17 cellular contexts compared by ENCODE assay signal in the genomic region with DNA sequence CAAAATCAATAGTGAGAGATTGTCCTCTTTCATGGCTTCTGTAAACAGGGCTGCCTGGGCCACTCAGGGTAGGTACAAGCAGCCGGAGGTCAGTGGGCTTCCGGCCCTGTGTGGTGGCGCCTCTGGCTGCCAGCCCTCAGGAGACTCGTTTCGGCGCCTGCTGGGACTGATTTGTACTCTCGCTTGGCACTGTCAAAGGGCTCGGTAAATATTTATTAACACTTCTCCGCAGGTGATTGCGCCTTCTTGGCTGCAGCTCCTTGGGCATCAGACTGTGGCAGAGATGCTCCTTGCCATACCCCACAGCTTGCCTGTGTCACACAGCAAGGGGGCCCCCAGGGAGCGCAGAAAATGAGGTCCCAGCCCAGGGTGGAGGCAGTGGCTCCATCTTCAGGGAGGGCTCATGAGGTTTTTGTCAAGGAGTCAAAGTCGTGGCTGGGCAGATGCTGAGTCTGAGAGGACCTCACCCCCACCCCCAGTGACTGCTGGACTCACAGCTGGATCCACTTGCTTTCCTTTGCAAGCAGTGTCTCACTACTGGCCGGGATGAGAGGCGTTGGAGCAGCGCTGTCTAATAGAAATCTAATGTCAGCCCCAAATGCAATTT.
DNase-seq lines count a peak whose midpoint lies in the region; ATAC-seq lines count a peak whose summit lies in the region.
"Had no signal": no experiment of that assay in that cellular context is flagged by ENCODE, and none has a peak within 500 bp of the region (broad histone marks: within the 10 kb centered on the region; RNA-seq: fewer than 3 reads in every experiment).

No MANE protein-coding gene starts in this region.

- H3K9ac ChIP-seq in iPS-20b (ENCODE audit: low read depth, low read length) = peak overlapping the region; percentile 51; the same call in 1 of the 2 replicates
- H3K9ac ChIP-seq: KMS-11 had no signal

- peaks cover 33% of the 10 kb centered on the region for H3K27me3 ChIP-seq in iPS-20b (ENCODE audit: insufficient read depth, low read length)
- H3K27me3 ChIP-seq: Peyer's patch had no signal

- H3K27ac ChIP-seq in iPS-20b (ENCODE audit: low read length) = peak overlapping the region; percentile 49
- H3K27ac ChIP-seq: breast epithelium, KMS-11, Peyer's patch, skin epidermis had no signal

- peaks cover 31% of the 10 kb centered on the region for H3K4me1 ChIP-seq in iPS-20b (ENCODE audit: insufficient read depth, low read length)
- H3K4me1 ChIP-seq: breast epithelium, Peyer's patch had no signal

- no peak for ATAC-seq in GM21447 (IDR thresholded peaks at IDR 0.05; ENCODE audit: unreplicated experiment)

- H3K36me3 ChIP-seq in iPS-20b (ENCODE audit: insufficient read depth, low read depth, low read length) = no peaks in the 10 kb centered on the region
- H3K36me3 ChIP-seq: breast epithelium, Peyer's patch had no signal

- peak overlapping the region; percentile 52; the same call in 1 of the 2 replicates for H3K4me3 ChIP-seq in iPS-20b (ENCODE audit: low read length)
- H3K4me3 ChIP-seq: breast epithelium, Peyer's patch, skin epidermis had no signal

- no peaks in the 10 kb centered on the region for H3K9me3 ChIP-seq in iPS-20b (ENCODE audit: insufficient read depth, low read depth, low read length)
- H3K9me3 ChIP-seq: breast epithelium, Peyer's patch had no signal

- DNase-seq in activated effector memory CD4-positive, alpha-beta T cell treated with anti-CD3 and anti-CD28 coated beads, Interleukin-2, amount 50 U/mL, for 16 hours = peak; percentile 38
- no peak for DNase-seq in activated effector memory CD4-positive, alpha-beta T cell treated with Interleukin-2 at 50 U/mL for 16 hours
- DNase-seq in NCI-H2227 treated with DMSO at 0.1 percent for 48 hours (lab: John Stamatoyannopoulos, UW) = peak; percentile 47
- DNase-seq in activated CD4-positive, alpha-beta T cell treated with anti-CD3 and anti-CD28 coated beads, Interleukin-2, amount 50 U/mL, for 4 hours = no peak
- DNase-seq in Kasumi-1 (lab: John Stamatoyannopoulos, UW) = no peak
- no peak for DNase-seq in cerebellum (ENCODE audit: low spot score)
- DNase-seq: activated B cell treated with CpG ODN at 0.5 μM for 24 hours; activated naive CD4-positive, alpha-beta T cell treated with anti-CD3 and anti-CD28 coated beads, Interleukin-2, amount 50 U/mL, for 16 hours; effector CD4-positive, alpha-beta T cell; NCI-H226; stimulated activated naive CD4-positive, alpha-beta T cell treated with Interleukin-2 at 50 U/mL for 16 hours had no signal

Comparison
In these comparisons a context has a peak if more than half of its experiments do, and no peak if none do; other contexts are left out.
1. DNase-seq: peak in activated effector memory CD4-positive, alpha-beta T cell treated with anti-CD3 and anti-CD28 coated beads, Interleukin-2, amount 50 U/mL, for 16 hours (single experiment) and NCI-H2227 treated with DMSO at 0.1 percent for 48 hours (single experiment); none in activated effector memory CD4-positive, alpha-beta T cell treated with Interleukin-2 at 50 U/mL for 16 hours (single experiment), activated CD4-positive, alpha-beta T cell treated with anti-CD3 and anti-CD28 coated beads, Interleukin-2, amount 50 U/mL, for 4 hours (0 of 2), Kasumi-1 (0 of 2) and cerebellum (single experiment).